Comparison of ENCODE assay signal across 8 cellular contexts in the genomic region with DNA sequence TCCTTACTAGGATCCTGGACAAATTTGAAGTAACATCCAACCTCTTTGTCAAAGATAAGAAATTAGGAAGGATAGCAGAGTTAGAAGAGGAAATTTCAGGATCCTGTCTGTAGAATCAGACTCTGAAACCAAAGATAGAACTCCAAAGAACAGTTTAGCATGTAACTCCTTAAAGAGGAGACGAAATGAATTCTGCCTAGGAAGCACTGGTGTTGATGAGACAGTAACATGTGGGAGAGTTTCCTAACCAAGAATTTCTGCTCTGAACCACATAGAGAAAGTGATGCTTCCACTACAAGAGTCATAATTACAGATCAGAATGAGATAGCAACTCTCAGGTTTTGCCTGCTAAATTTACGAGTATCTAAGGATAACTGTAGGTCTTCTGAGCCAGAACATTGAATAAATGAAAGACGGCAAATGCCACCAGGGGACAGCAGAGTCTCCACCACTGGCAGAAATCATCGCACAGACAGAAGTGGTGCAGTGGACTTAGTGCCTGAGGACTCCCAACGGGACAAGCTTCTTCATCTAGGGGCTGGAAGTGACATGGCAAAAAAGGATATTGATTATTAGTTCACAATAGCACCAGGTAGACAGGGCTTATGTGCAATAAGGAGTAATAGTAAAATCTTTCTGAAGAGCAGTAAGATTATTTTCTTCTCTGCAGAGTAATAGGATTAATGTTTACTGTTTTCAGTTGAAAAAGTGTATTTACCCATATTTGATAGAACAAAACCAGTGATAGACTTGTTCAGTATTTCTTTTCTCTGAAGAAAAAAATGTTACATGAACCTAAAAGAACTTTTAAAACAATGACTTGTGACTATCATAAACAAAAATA. TPM values are rescaled to one million over a fixed set of nuclear protein-coding genes. Genes with fewer than 3 reads are reported as not detected.
DNase-seq lines count a peak whose midpoint lies in the region; ATAC-seq and TF ChIP-seq lines count a peak whose summit lies in the region.

No MANE protein-coding gene starts in this region.

- peak; percentile 73 for DNase-seq in D341Med (ENCODE audit: low spot score)
- peak; percentile 89 for DNase-seq in OCI-M1 (lab: John Stamatoyannopoulos, UW)
- peak; percentile 12 for DNase-seq in activated T-helper 1 cell treated with Interleukin-2 at 50 U/mL for 16 hours (ENCODE audit: low read depth)
- DNase-seq in fibroblast of villous mesenchyme (ENCODE audit: low read depth) = peak; percentile 74
- peak; percentile 28 for DNase-seq in omental fat pad (ENCODE audit: low spot score)

- TF ChIP-seq CTCF in fibroblast of villous mesenchyme (IDR thresholded peaks at IDR 0.05; ENCODE audit: insufficient read depth, low read depth, low read length) (peak; percentile 93), omental fat pad (IDR thresholded peaks at IDR 0.05) (peak in 1 of 3 donors; percentile 78)

- peak; percentile 86 for ATAC-seq in GM19438 (IDR thresholded peaks at IDR 0.05; ENCODE audit: low read depth, unreplicated experiment)
- peak; percentile 85 for ATAC-seq in HG03565 (IDR thresholded peaks at IDR 0.05; ENCODE audit: unreplicated experiment)
- peak; percentile 73 for ATAC-seq in omental fat pad (ENCODE audit: low FRiP score)
- ATAC-seq in GM19397 (IDR thresholded peaks at IDR 0.05; ENCODE audit: unreplicated experiment) = no peak

- no peak overlapping the region for H3K4me3 ChIP-seq in fibroblast of villous mesenchyme (ENCODE audit: low read depth, low read length)

RNA-seq across cellular contexts. Expression of a gene that starts 6.7 kb away (rescaled TPM):
- total RNA-seq in fibroblast of villous mesenchyme (15.8 and 27.2 TPM in 2 replicates), omental fat pad (10 to 100 TPM; 15.6 to 23.9 (median 20.4) TPM)

RNA-seq across cellular contexts. Expression of a gene that starts 38.9 kb away (rescaled TPM):
- total RNA-seq in fibroblast of villous mesenchyme = 24.6 and 43.5 TPM in 2 replicates
- 100 to 1,000 TPM in 1 of 4 donors, 10 to 100 TPM in 3; 56.4 to 125 (median 73.4) TPM for total RNA-seq in omental fat pad

RNA-seq across cellular contexts. Expression of a gene that starts 57.8 kb away (rescaled TPM):
- total RNA-seq in fibroblast of villous mesenchyme (20.9 and 25.9 TPM in 2 replicates), omental fat pad (10 to 100 TPM; 26.4 to 68.9 (median 48.7) TPM)

RNA-seq across cellular contexts. Expression of a gene that starts 58.3 kb away (rescaled TPM):
- total RNA-seq in fibroblast of villous mesenchyme = 13.2 and 19.0 TPM in 2 replicates
- total RNA-seq in omental fat pad = 1 to 10 TPM; 3.2 to 5.0 (median 3.4) TPM

Comparison
In these comparisons a context has a peak if more than half of its experiments do, and no peak if none do; other contexts are left out.
1. DNase-seq: peak in every context shown above with its lines; median percentile 89 in OCI-M1; 74 in fibroblast of villous mesenchyme; 73 in D341Med; 28 in omental fat pad; 12 in activated T-helper 1 cell treated with Interleukin-2 at 50 U/mL for 16 hours.